Comparison of ENCODE assay signal across 20 cellular contexts in genomic region chrX:78357342-78358055, GRCh38. TPM values are rescaled to one million over a fixed set of nuclear protein-coding genes. Genes with fewer than 3 reads are reported as not detected.
A peak's percentile ranks its signal among the peaks of the same experiment; 100 is the strongest.
DNase-seq lines count a peak whose midpoint lies in the region; ATAC-seq, FAIRE-seq and TF ChIP-seq lines count a peak whose summit lies in the region.
"Had no signal": no experiment of that assay in that cellular context is flagged by ENCODE, and none has a peak within 500 bp of the region (broad histone marks: within the 10 kb centered on the region; RNA-seq: fewer than 3 reads in every experiment).

No MANE protein-coding gene starts in this region.

- no peaks in the 10 kb centered on the region for H3K9me3 ChIP-seq in esophagus squamous epithelium
- H3K9me3 ChIP-seq in naive thymus-derived CD4-positive, alpha-beta T cell (ENCODE audit: control insufficient read depth in 2 of 3, low read length in 3 of 3) = no peaks in the 10 kb centered on the region
- H3K9me3 ChIP-seq: Peyer's patch had no signal

- no peak for FAIRE-seq in GM12891 (lab: Jason Lieb, UNC)

- peak; percentile 67 for ATAC-seq in stimulated activated effector memory CD8-positive, alpha-beta T cell treated with anti-CD3 and anti-CD28 coated beads, Interleukin-12 subunit alpha, Interleukin-12 subunit beta, amount 100 ng/mL, for 72 hours
- no peak for ATAC-seq in naive thymus-derived CD4-positive, alpha-beta T cell

- intact Hi-C loops in esophagus squamous epithelium (cut with DNase I) = no loop called here
- intact Hi-C loops in naive thymus-derived CD4-positive, alpha-beta T cell (cut with micrococcal nuclease) = no loop called here

- CTCF ChIA-PET in naive thymus-derived CD4-positive, alpha-beta T cell (lab: Charles Lee) = no interaction called here

- H3K4me3 ChIP-seq in esophagus squamous epithelium = no peak overlapping the region
- H3K4me3 ChIP-seq in naive thymus-derived CD4-positive, alpha-beta T cell (ENCODE audit: low read length) = no peak overlapping the region
- H3K4me3 ChIP-seq: BLaER1 treated with 17β-estradiol and CSF1 and Interleukin-3, amounts not matched to agents 10 nM and 100 nM; Peyer's patch had no signal

- H3K27me3 ChIP-seq in esophagus squamous epithelium = no peaks in the 10 kb centered on the region
- H3K27me3 ChIP-seq in naive thymus-derived CD4-positive, alpha-beta T cell (ENCODE audit: control insufficient read depth in 2 of 2, insufficient read depth in 2 of 2, low read length in 2 of 2) = no peaks in the 10 kb centered on the region
- H3K27me3 ChIP-seq: Peyer's patch had no signal

- no peak for TF ChIP-seq POLR2A in esophagus squamous epithelium (IDR thresholded peaks at IDR 0.05)
- no peak for TF ChIP-seq POLR2A in GM12891 (IDR thresholded peaks at IDR 0.05; ENCODE audit: low read depth, low read length)

- peak; percentile 2 for DNase-seq in activated CD4-positive, alpha-beta T cell treated with anti-CD3 and anti-CD28 coated beads for 48 hours
- DNase-seq in activated CD4-positive, alpha-beta T cell treated with anti-CD3 and anti-CD28 coated beads for 4 hours = no peak
- peak; percentile 3 for DNase-seq in HPDE6-E6E7 (ENCODE audit: extremely low spot score)
- DNase-seq in esophagus squamous epithelium (lab: John Stamatoyannopoulos, UW) = no peak
- no peak for DNase-seq in stimulated activated effector memory CD8-positive, alpha-beta T cell treated with anti-CD3 and anti-CD28 coated beads, Interleukin-12 subunit alpha, Interleukin-12 subunit beta, amount 100 ng/mL, for 72 hours (ENCODE audit: low spot score in 2 of 2)
- DNase-seq in GM12891 (ENCODE audit: insufficient read length, low spot score) = no peak
- no peak for DNase-seq in naive thymus-derived CD4-positive, alpha-beta T cell
- no peak for DNase-seq in T-helper 2 cell treated with Interferon-gamma antibody and Interleukin-4, amounts not matched to agents 5 μg/mL and 100 μg/mL, for 36 hours (ENCODE audit: low spot score)
- DNase-seq: 8988T, DMS 273 treated with DMSO at 0.1 percent for 48 hours, EL, KBM-7, NCI-H1092, NCI-H1694, NCI-H446, NCI-H748 treated with DMSO at 0.1 percent for 48 hours, Peyer's patch, Right ventricle myocardium superior had no signal

- peaks cover 0 to 12% (median 0%) of the 10 kb centered on the region in 3 donors for H3K4me1 ChIP-seq in esophagus squamous epithelium
- no peaks in the 10 kb centered on the region for H3K4me1 ChIP-seq in naive thymus-derived CD4-positive, alpha-beta T cell (ENCODE audit: control insufficient read depth in 2 of 2, insufficient read depth in 2 of 2, low read length in 2 of 2)
- H3K4me1 ChIP-seq: BLaER1 treated with 17β-estradiol and CSF1 and Interleukin-3, amounts not matched to agents 10 nM and 100 nM; Peyer's patch had no signal

- POLR2A ChIA-PET in naive thymus-derived CD4-positive, alpha-beta T cell (lab: Charles Lee) = no interaction called here

- H3K4me3 Mint-ChIP-seq in stimulated activated effector memory CD8-positive, alpha-beta T cell treated with anti-CD3 and anti-CD28 coated beads, Interleukin-12 subunit alpha, Interleukin-12 subunit beta, amount 100 ng/mL, for 72 hours = no peak overlapping the region
- no peak overlapping the region for H3K4me3 Mint-ChIP-seq in naive thymus-derived CD4-positive, alpha-beta T cell
- H3K4me3 Mint-ChIP-seq in T-helper 2 cell treated with Interferon-gamma antibody and Interleukin-4, amounts not matched to agents 5 μg/mL and 100 μg/mL, for 36 hours = no peak overlapping the region

- H3K36me3 Mint-ChIP-seq in stimulated activated effector memory CD8-positive, alpha-beta T cell treated with anti-CD3 and anti-CD28 coated beads, Interleukin-12 subunit alpha, Interleukin-12 subunit beta, amount 100 ng/mL, for 72 hours = no peaks in the 10 kb centered on the region
- H3K36me3 Mint-ChIP-seq in naive thymus-derived CD4-positive, alpha-beta T cell = peaks cover 0 to 16% (median 0%) of the 10 kb centered on the region in 5 donors
- peaks cover 1% of the 10 kb centered on the region for H3K36me3 Mint-ChIP-seq in T-helper 2 cell treated with Interferon-gamma antibody and Interleukin-4, amounts not matched to agents 5 μg/mL and 100 μg/mL, for 36 hours (ENCODE audit: low read depth)

- H3K27me3 Mint-ChIP-seq in naive thymus-derived CD4-positive, alpha-beta T cell = no peaks in the 10 kb centered on the region
- no peaks in the 10 kb centered on the region for H3K27me3 Mint-ChIP-seq in T-helper 2 cell treated with Interferon-gamma antibody and Interleukin-4, amounts not matched to agents 5 μg/mL and 100 μg/mL, for 36 hours (ENCODE audit: low read depth)

- peak in 3 of 6 experiments; percentile 27 to 52 (median 39) for TF ChIP-seq CTCF in esophagus squamous epithelium (IDR thresholded peaks at IDR 0.05)

- no peaks in the 10 kb centered on the region for H3K4me1 Mint-ChIP-seq in stimulated activated effector memory CD8-positive, alpha-beta T cell treated with anti-CD3 and anti-CD28 coated beads, Interleukin-12 subunit alpha, Interleukin-12 subunit beta, amount 100 ng/mL, for 72 hours
- H3K4me1 Mint-ChIP-seq in naive thymus-derived CD4-positive, alpha-beta T cell = peaks cover 0 to 4% (median 0%) of the 10 kb centered on the region in 7 donors
- peaks cover 8% of the 10 kb centered on the region for H3K4me1 Mint-ChIP-seq in T-helper 2 cell treated with Interferon-gamma antibody and Interleukin-4, amounts not matched to agents 5 μg/mL and 100 μg/mL, for 36 hours (ENCODE audit: low read depth)

- 40 to 48% methylated on average over 4 of the region's 4 CpGs for WGBS in esophagus squamous epithelium, 2 donors

- H3K36me3 ChIP-seq in esophagus squamous epithelium = no peaks in the 10 kb centered on the region
- H3K36me3 ChIP-seq in naive thymus-derived CD4-positive, alpha-beta T cell (ENCODE audit: control insufficient read depth in 2 of 3, insufficient read depth in 3 of 3, low read length in 3 of 3) = no peaks in the 10 kb centered on the region
- H3K36me3 ChIP-seq: BLaER1 treated with 17β-estradiol and CSF1 and Interleukin-3, amounts not matched to agents 10 nM and 100 nM; Peyer's patch had no signal

- H3K27ac Mint-ChIP-seq in stimulated activated effector memory CD8-positive, alpha-beta T cell treated with anti-CD3 and anti-CD28 coated beads, Interleukin-12 subunit alpha, Interleukin-12 subunit beta, amount 100 ng/mL, for 72 hours = no peak overlapping the region
- H3K27ac Mint-ChIP-seq in naive thymus-derived CD4-positive, alpha-beta T cell = no peak overlapping the region
- H3K27ac Mint-ChIP-seq in T-helper 2 cell treated with Interferon-gamma antibody and Interleukin-4, amounts not matched to agents 5 μg/mL and 100 μg/mL, for 36 hours = no peak overlapping the region

- peak overlapping the region in 3 of 4 donors; percentile 66 to 72 (median 70) for H3K27ac ChIP-seq in esophagus squamous epithelium
- no peak overlapping the region for H3K27ac ChIP-seq in naive thymus-derived CD4-positive, alpha-beta T cell (ENCODE audit: low read depth, low read length)
- H3K27ac ChIP-seq: BLaER1 treated with 17β-estradiol and CSF1 and Interleukin-3, amounts not matched to agents 10 nM and 100 nM; HL-60; Peyer's patch had no signal

- H3K9me3 Mint-ChIP-seq in stimulated activated effector memory CD8-positive, alpha-beta T cell treated with anti-CD3 and anti-CD28 coated beads, Interleukin-12 subunit alpha, Interleukin-12 subunit beta, amount 100 ng/mL, for 72 hours = no peaks in the 10 kb centered on the region
- peaks cover 0 to 31% (median 3%) of the 10 kb centered on the region in 11 donors for H3K9me3 Mint-ChIP-seq in naive thymus-derived CD4-positive, alpha-beta T cell
- H3K9me3 Mint-ChIP-seq in T-helper 2 cell treated with Interferon-gamma antibody and Interleukin-4, amounts not matched to agents 5 μg/mL and 100 μg/mL, for 36 hours = peaks cover 18% of the 10 kb centered on the region

TF ChIP-seq in GM12891, 5 proteins besides CTCF, POLR2A, EP300 and RAD21:
- TF ChIP-seq TAF1 (IDR thresholded peaks at IDR 0.05; ENCODE audit: low read depth, low read length) (no peak), PAX5 (IDR thresholded peaks at IDR 0.05; ENCODE audit: insufficient read depth, low read length, severe bottlenecking) (no peak), POLR2AphosphoS5 (IDR thresholded peaks at IDR 0.05; ENCODE audit: low read depth, low read length) (no peak), POU2F2 (IDR thresholded peaks at IDR 0.05; ENCODE audit: low read depth, low read length) (no peak), SPI1 (IDR thresholded peaks at IDR 0.05; ENCODE audit: low read depth, low read length) (no peak)
TF ChIP-seq in GM12891: peak in this region for 0.

RNA-seq across cellular contexts. Expression of gene CYSLTR1, which starts 30.1 kb away (rescaled TPM):
- total RNA-seq in esophagus squamous epithelium = 1 to 10 TPM in 1 of 4 donors, under 1 TPM in 3; 0.26 to 4.8 (median 0.85) TPM
- polyA plus RNA-seq in GM12891 (2012; ENCODE audit: low read depth, missing spikeins) = 6.3 TPM
- total RNA-seq in naive thymus-derived CD4-positive, alpha-beta T cell = 10 to 100 TPM; 13.7 to 71.9 (median 24.9) TPM
- 10 to 100 TPM; 19.7 to 35.8 TPM for polyA plus RNA-seq in naive thymus-derived CD4-positive, alpha-beta T cell

Comparison
In these comparisons a context has a peak if more than half of its experiments do, and no peak if none do; other contexts are left out.
1. DNase-seq: peak in activated CD4-positive, alpha-beta T cell treated with anti-CD3 and anti-CD28 coated beads for 48 hours (single experiment) and HPDE6-E6E7 (single experiment); none in activated CD4-positive, alpha-beta T cell treated with anti-CD3 and anti-CD28 coated beads for 4 hours (0 of 2), esophagus squamous epithelium (single experiment), stimulated activated effector memory CD8-positive, alpha-beta T cell treated with anti-CD3 and anti-CD28 coated beads, Interleukin-12 subunit alpha, Interleukin-12 subunit beta, amount 100 ng/mL, for 72 hours (0 of 2), GM12891 (single experiment), naive thymus-derived CD4-positive, alpha-beta T cell (0 of 9) and T-helper 2 cell treated with Interferon-gamma antibody and Interleukin-4, amounts not matched to agents 5 μg/mL and 100 μg/mL, for 36 hours (single experiment).